ENCODE assay signal across 24 cellular contexts in the genomic region with DNA sequence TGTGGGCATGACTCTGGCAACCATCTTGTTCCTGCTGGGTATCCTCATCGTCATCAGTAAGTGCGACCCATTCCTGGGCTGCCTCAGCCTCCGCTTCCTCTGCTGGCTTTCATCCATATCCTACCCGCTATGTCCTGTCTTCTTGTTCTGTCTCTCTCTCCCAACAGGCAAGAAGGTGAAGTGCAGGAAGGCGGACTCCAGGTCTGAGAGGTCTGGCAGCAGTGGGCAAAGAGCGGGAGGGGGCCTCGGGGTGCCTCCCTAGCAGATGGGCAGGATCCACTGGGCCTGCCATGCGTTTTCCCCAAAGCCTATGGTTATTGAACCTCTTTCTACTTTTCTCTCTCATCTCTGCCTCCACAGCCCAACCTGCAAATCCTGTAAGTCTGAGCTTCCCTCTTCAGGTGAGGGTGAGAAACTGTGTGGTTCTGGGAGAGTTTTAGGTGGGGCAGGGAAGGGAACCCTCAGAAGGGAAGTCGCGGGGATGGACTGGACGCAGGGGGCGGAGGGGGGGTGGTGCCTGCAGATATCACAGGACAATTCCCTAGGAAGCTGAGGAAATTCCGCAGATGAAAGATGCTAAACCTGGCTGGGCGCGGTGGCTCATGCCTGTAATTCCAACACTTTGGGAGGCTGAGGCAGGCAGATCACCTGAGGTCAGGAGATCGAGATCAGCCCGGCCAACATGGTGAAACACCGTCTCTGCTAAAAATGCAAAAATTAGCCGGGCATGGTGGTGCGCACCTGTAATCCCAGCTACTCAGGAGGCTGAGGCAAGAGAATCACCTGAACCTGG. TPM values are rescaled to one million over a fixed set of nuclear protein-coding genes. Genes with fewer than 3 reads are reported as not detected.
DNase-seq lines count a peak whose midpoint lies in the region; TF ChIP-seq lines count a peak whose summit lies in the region.
"Had no signal": no experiment of that assay in that cellular context is flagged by ENCODE, and none has a peak within 500 bp of the region (broad histone marks: within the 10 kb centered on the region; RNA-seq: fewer than 3 reads in every experiment).

No MANE protein-coding gene starts in this region.

- H3K27ac Mint-ChIP-seq in nephron progenitor cell: no peak overlapping the region
- H3K27ac Mint-ChIP-seq: activated naive CD4-positive, alpha-beta T cell treated with anti-CD3 and anti-CD28 coated beads for 36 hours; effector memory CD8-positive, alpha-beta T cell had no signal

- DNase-seq in DMS53 (lab: John Stamatoyannopoulos, UW): peak; percentile 36
- no peak for DNase-seq in DMS53 treated with DMSO at 0.1 percent for 48 hours (lab: John Stamatoyannopoulos, UW; ENCODE audit: unreplicated experiment)
- peak; percentile 26 for DNase-seq in NCI-H69 (lab: John Stamatoyannopoulos, UW)
- no peak for DNase-seq in neuronal stem cell (ENCODE audit: low spot score)
- no peak for DNase-seq in activated naive CD4-positive, alpha-beta T cell treated with anti-CD3 and anti-CD28 coated beads, Interleukin-2, amount 50 U/mL, for 16 hours
- no peak for DNase-seq in nephron progenitor cell
- DNase-seq: 8988T; activated CD4-positive, alpha-beta T cell treated with anti-CD3 and anti-CD28 coated beads for 48 hours; activated naive CD4-positive, alpha-beta T cell treated with anti-CD3 and anti-CD28 coated beads for 36 hours; activated T-cell treated with anti-CD3 and anti-CD28 coated beads, Interleukin-2, amount 50 U/mL, for 48 hours; CD8-positive, alpha-beta memory T cell; effector memory CD8-positive, alpha-beta T cell; foreskin melanocyte; GM23248; left cardiac atrium; NCI-H1694; NCI-H2171; NCI-H748 treated with DMSO at 0.1 percent for 48 hours; nucleus accumbens; T-helper 2 cell had no signal

- H3K27me3 ChIP-seq in neuronal stem cell (ENCODE audit: control insufficient read depth in 3 of 3, insufficient read depth in 3 of 3, low read depth in 1 of 3, low read length in 3 of 3): peaks cover 7 to 72% (median 31%) of the 10 kb centered on the region in 3 experiments

- no peaks in the 10 kb centered on the region for H3K9me3 Mint-ChIP-seq in nephron progenitor cell
- H3K9me3 Mint-ChIP-seq: activated naive CD4-positive, alpha-beta T cell treated with anti-CD3 and anti-CD28 coated beads for 36 hours; CD8-positive, alpha-beta memory T cell; effector memory CD8-positive, alpha-beta T cell had no signal

- no peak overlapping the region for H4K8ac ChIP-seq in neuronal stem cell (ENCODE audit: low read depth, low read length)

- no peak overlapping the region for H2AFZ ChIP-seq in neuronal stem cell (ENCODE audit: low read length)

- no peak overlapping the region for H2BK12ac ChIP-seq in neuronal stem cell (ENCODE audit: low read length)

- no peak overlapping the region for H2BK5ac ChIP-seq in neuronal stem cell (ENCODE audit: low read length)

- H2AK5ac ChIP-seq in neuronal stem cell (ENCODE audit: low read depth, low read length): peak overlapping the region; percentile 82

- H2BK120ac ChIP-seq in neuronal stem cell (ENCODE audit: low read depth, low read length): no peak overlapping the region

- no peak overlapping the region for H3K4me3 Mint-ChIP-seq in nephron progenitor cell
- H3K4me3 Mint-ChIP-seq: activated naive CD4-positive, alpha-beta T cell treated with anti-CD3 and anti-CD28 coated beads for 36 hours had no signal

- peaks cover 57% of the 10 kb centered on the region for H3K27me3 Mint-ChIP-seq in nephron progenitor cell (ENCODE audit: low read depth, poor library complexity)
- H3K27me3 Mint-ChIP-seq: CD8-positive, alpha-beta memory T cell; effector memory CD8-positive, alpha-beta T cell had no signal

- no peaks in the 10 kb centered on the region for H3K36me3 Mint-ChIP-seq in nephron progenitor cell (ENCODE audit: low read depth)

- peak overlapping the region; percentile 82 for H2BK15ac ChIP-seq in neuronal stem cell (ENCODE audit: low read length)

- H3K23ac ChIP-seq in neuronal stem cell (ENCODE audit: low read depth, low read length, poor library complexity): peak overlapping the region; percentile 32

- no peak overlapping the region for H3K27ac ChIP-seq in neuronal stem cell (replicated peaks; ENCODE audit: low read length)
- H3K27ac ChIP-seq: coronary artery, GM23248, RWPE1, SK-N-MC, skin epidermis had no signal

- H3K4me2 ChIP-seq in neuronal stem cell (ENCODE audit: insufficient read depth, low read length, poor library complexity, severe bottlenecking): no peak overlapping the region

- H4K91ac ChIP-seq in neuronal stem cell (ENCODE audit: low read depth, low read length, poor library complexity): no peak overlapping the region

- no peaks in the 10 kb centered on the region for H3K36me3 ChIP-seq in neuronal stem cell (replicated peaks in 1 of 2; ENCODE audit: control insufficient read depth in 2 of 2, insufficient read depth in 2 of 2, low read length in 2 of 2)

- no peak overlapping the region for H3K9ac ChIP-seq in neuronal stem cell (ENCODE audit: low read depth, low read length, poor library complexity)
- H3K9ac ChIP-seq: GM23248 had no signal

- WGBS in neuronal stem cell (ENCODE audit: extremely low coverage in 2 of 2, insufficient read length in 2 of 2, insufficient replicate concordance in 1 of 2), 2 donors: no CpG with 5 or more reads among the region's 20 CpGs

- H3K4me1 ChIP-seq in neuronal stem cell (ENCODE audit: control insufficient read depth in 2 of 2, insufficient read depth in 1 of 2, low read depth in 1 of 2, low read length in 2 of 2): peaks cover 2 to 13% of the 10 kb centered on the region in 2 donors

- no peak overlapping the region for H3K4ac ChIP-seq in neuronal stem cell (ENCODE audit: low read length)

- H3K4me1 Mint-ChIP-seq in nephron progenitor cell: peaks cover 63% of the 10 kb centered on the region

- H3K9me3 ChIP-seq in neuronal stem cell (replicated peaks in 1 of 2; ENCODE audit: control insufficient read depth in 2 of 2, insufficient read depth in 1 of 2, low read depth in 1 of 2, low read length in 2 of 2): no peaks in the 10 kb centered on the region

- H3K79me1 ChIP-seq in neuronal stem cell (ENCODE audit: low read depth, low read length): no peaks in the 10 kb centered on the region

- no peak overlapping the region for H3K14ac ChIP-seq in neuronal stem cell (ENCODE audit: low read length)

- peak overlapping the region; percentile 67 for H3K18ac ChIP-seq in neuronal stem cell (ENCODE audit: low read length)

- H3K4me3 ChIP-seq in neuronal stem cell (ENCODE audit: low read length in 2 of 2): no peak overlapping the region
- H3K4me3 ChIP-seq: coronary artery, GM23248, SK-N-MC, skin epidermis had no signal

- no peak for TF ChIP-seq CTCF in nephron progenitor cell (IDR thresholded peaks at IDR 0.05)

RNA-seq across cellular contexts. Expression of a gene that starts 3.1 kb away (rescaled TPM):
- polyA plus RNA-seq in neuronal stem cell (2013, experiment 1 of 2): 47.1 TPM
- 45.6 TPM for polyA plus RNA-seq in neuronal stem cell (2013, experiment 2 of 2)

RNA-seq across cellular contexts. Expression of a gene that starts 8.4 kb away (rescaled TPM):
- 2.3 TPM for polyA plus RNA-seq in neuronal stem cell (2013, experiment 1 of 2)
- polyA plus RNA-seq in neuronal stem cell (2013, experiment 2 of 2): 2.6 TPM
- polyA plus RNA-seq: GM23248 had no signal

RNA-seq across cellular contexts. Expression of a gene that starts 12.8 kb away (rescaled TPM):
- 0.85 TPM for polyA plus RNA-seq in neuronal stem cell (2013, experiment 1 of 2)
- 1.2 TPM for polyA plus RNA-seq in neuronal stem cell (2013, experiment 2 of 2)

RNA-seq across cellular contexts. Expression of a gene that starts 16.6 kb away (rescaled TPM):
- 2.0 TPM for polyA plus RNA-seq in neuronal stem cell (2013, experiment 1 of 2)
- 1.8 TPM for polyA plus RNA-seq in neuronal stem cell (2013, experiment 2 of 2)
- polyA plus RNA-seq: CD8-positive, alpha-beta memory T cell had no signal

RNA-seq across cellular contexts. Expression of a gene that starts 35.8 kb away (rescaled TPM):
- 0.07 TPM for polyA plus RNA-seq in neuronal stem cell (2013, experiment 1 of 2)
- polyA plus RNA-seq in neuronal stem cell (2013, experiment 2 of 2): 0.12 TPM
- polyA plus RNA-seq: CD8-positive, alpha-beta memory T cell; GM23248 had no signal

Comparison
In these comparisons a context has a peak if more than half of its experiments do, and no peak if none do; other contexts are left out.
1. DNase-seq: peak in DMS53 (single experiment) and NCI-H69 (single experiment); none in DMS53 treated with DMSO at 0.1 percent for 48 hours (single experiment), neuronal stem cell (single experiment), activated naive CD4-positive, alpha-beta T cell treated with anti-CD3 and anti-CD28 coated beads, Interleukin-2, amount 50 U/mL, for 16 hours (single experiment) and nephron progenitor cell (single experiment).